In genomic region chr7:102453319-102453718, GRCh38 we compare ENCODE assay signal across 12 cellular contexts.
"Had no signal": no experiment of that assay in that cellular context is flagged by ENCODE, and none has a peak within 500 bp of the region (broad histone marks: within the 10 kb centered on the region; RNA-seq: fewer than 3 reads in every experiment).

No MANE protein-coding gene starts in this region.

- FAIRE-seq: astrocyte had no signal

- H3K27ac ChIP-seq: stomach, uterus had no signal

- ATAC-seq: activated T-helper 17 cell treated with anti-CD3 and anti-CD28 coated beads, Interleukin-2, amount 50 U/mL, for 72 hours; mucosa of descending colon; natural killer cell had no signal

- H3K36me3 ChIP-seq: uterus had no signal

- H3K9me3 ChIP-seq: mucosa of descending colon, stomach, uterus had no signal

- H3K27me3 ChIP-seq: stomach, uterus had no signal

- DNase-seq: activated B cell treated with CpG ODN at 0.5 μM for 24 hours; activated CD4-positive, alpha-beta T cell treated with anti-CD3 and anti-CD28 coated beads, Interleukin-2, amount 10 ng/mL, durations not matched to agents 24 days and 14 days; activated naive CD4-positive, alpha-beta T cell treated with anti-CD3 and anti-CD28 coated beads for 36 hours; cortex of kidney; effector memory CD4-positive, alpha-beta T cell; erythroblast; mucosa of descending colon; natural killer cell; stomach; uterus had no signal

- H3K4me3 ChIP-seq: mucosa of descending colon, stomach, uterus had no signal

- H3K4me1 ChIP-seq: uterus had no signal
